ENCODE assay signal across 24 cellular contexts in genomic region chrX:130014356-130014755, GRCh38. TPM values are rescaled to one million over a fixed set of nuclear protein-coding genes. Genes with fewer than 3 reads are reported as not detected.
DNase-seq lines count a peak whose midpoint lies in the region; ATAC-seq and TF ChIP-seq lines count a peak whose summit lies in the region.
"Had no signal": no experiment of that assay in that cellular context is flagged by ENCODE, and none has a peak within 500 bp of the region (broad histone marks: within the 10 kb centered on the region; RNA-seq: fewer than 3 reads in every experiment).

No MANE protein-coding gene starts in this region.

- no peak for DNase-seq in activated naive CD4-positive, alpha-beta T cell treated with anti-CD3 and anti-CD28 coated beads, Interleukin-2, amount 10 ng/mL, durations not matched to agents 7 days and 5 days
- no peak for DNase-seq in activated naive CD4-positive, alpha-beta T cell treated with anti-CD3 and anti-CD28 coated beads, Interleukin-2, amount 50 U/mL, for 72 hours (ENCODE audit: low spot score in 2 of 2)
- DNase-seq in endothelial cell (ENCODE audit: low spot score): no peak
- DNase-seq in spleen: peak; percentile 62
- DNase-seq: BE2C; C1 segment of cervical spinal cord; CD4-positive, alpha-beta memory T cell; CD4-positive, CD25-positive, alpha-beta regulatory T cell; CD8-positive, alpha-beta memory T cell; COR-L47; DMS 273 treated with DMSO at 0.1 percent for 48 hours; DMS153; DMS53; DMS79; DND-41; EL; GDM1 had no signal

- TF ChIP-seq CTCF in endothelial cell (IDR thresholded peaks at IDR 0.05; ENCODE audit: unreplicated experiment) (no peak), spleen (IDR thresholded peaks at IDR 0.05 in 8 of 11, conservative IDR thresholded peaks at IDR 0.05 in 3 of 11) (no peak)

- 80 to 99% (median 93%) methylated on average over 1 to 13 of the region's 13 CpGs for WGBS in spleen, 5 donors

- H3K27me3 Mint-ChIP-seq in activated naive CD4-positive, alpha-beta T cell treated with anti-CD3 and anti-CD28 coated beads, Interleukin-2, amount 10 ng/mL, durations not matched to agents 7 days and 5 days: no peaks in the 10 kb centered on the region
- H3K27me3 Mint-ChIP-seq in endothelial cell (ENCODE audit: unreplicated experiment): peaks cover 4% of the 10 kb centered on the region
- H3K27me3 Mint-ChIP-seq: CD4-positive, alpha-beta memory T cell; CD4-positive, CD25-positive, alpha-beta regulatory T cell had no signal

- H3K9me3 Mint-ChIP-seq in activated naive CD4-positive, alpha-beta T cell treated with anti-CD3 and anti-CD28 coated beads, Interleukin-2, amount 10 ng/mL, durations not matched to agents 7 days and 5 days: no peaks in the 10 kb centered on the region
- H3K9me3 Mint-ChIP-seq in activated naive CD4-positive, alpha-beta T cell treated with anti-CD3 and anti-CD28 coated beads, Interleukin-2, amount 50 U/mL, for 72 hours: no peaks in the 10 kb centered on the region
- no peaks in the 10 kb centered on the region for H3K9me3 Mint-ChIP-seq in endothelial cell (ENCODE audit: unreplicated experiment)
- H3K9me3 Mint-ChIP-seq: CD14-positive monocyte; CD4-positive, alpha-beta memory T cell; CD4-positive, CD25-positive, alpha-beta regulatory T cell; CD8-positive, alpha-beta memory T cell had no signal

- no peak for TF ChIP-seq POLR2A in spleen (IDR thresholded peaks at IDR 0.05)

- intact Hi-C loops in spleen (cut with DNase I; ENCODE audit: low total_unique reads): no loop called here

- no peaks in the 10 kb centered on the region for H3K27me3 ChIP-seq in spleen (replicated peaks in 1 of 7)
- H3K27me3 ChIP-seq: BE2C had no signal

- no peak overlapping the region for H3K4me3 ChIP-seq in spleen
- H3K4me3 ChIP-seq: A549, BLaER1, GM12878 had no signal

- no peaks in the 10 kb centered on the region for H3K4me1 Mint-ChIP-seq in activated naive CD4-positive, alpha-beta T cell treated with anti-CD3 and anti-CD28 coated beads, Interleukin-2, amount 10 ng/mL, durations not matched to agents 7 days and 5 days
- peaks cover 25% of the 10 kb centered on the region for H3K4me1 Mint-ChIP-seq in endothelial cell (ENCODE audit: unreplicated experiment)
- H3K4me1 Mint-ChIP-seq: CD8-positive, alpha-beta memory T cell had no signal

- H3K36me3 Mint-ChIP-seq in activated naive CD4-positive, alpha-beta T cell treated with anti-CD3 and anti-CD28 coated beads, Interleukin-2, amount 10 ng/mL, durations not matched to agents 7 days and 5 days: no peaks in the 10 kb centered on the region
- H3K36me3 Mint-ChIP-seq in activated naive CD4-positive, alpha-beta T cell treated with anti-CD3 and anti-CD28 coated beads, Interleukin-2, amount 50 U/mL, for 72 hours: peaks cover 0 to 5% of the 10 kb centered on the region in 2 donors
- peaks cover 22% of the 10 kb centered on the region for H3K36me3 Mint-ChIP-seq in endothelial cell (ENCODE audit: low read depth, unreplicated experiment)

- peak overlapping the region; percentile 28 for H3K27ac Mint-ChIP-seq in activated naive CD4-positive, alpha-beta T cell treated with anti-CD3 and anti-CD28 coated beads, Interleukin-2, amount 10 ng/mL, durations not matched to agents 7 days and 5 days
- H3K27ac Mint-ChIP-seq in activated naive CD4-positive, alpha-beta T cell treated with anti-CD3 and anti-CD28 coated beads, Interleukin-2, amount 50 U/mL, for 72 hours: peak overlapping the region in 1 of 2 donors; percentile 90
- H3K27ac Mint-ChIP-seq in endothelial cell (ENCODE audit: unreplicated experiment): no peak overlapping the region
- H3K27ac Mint-ChIP-seq: CD14-positive monocyte; CD4-positive, alpha-beta memory T cell had no signal

- ATAC-seq in activated naive CD4-positive, alpha-beta T cell treated with anti-CD3 and anti-CD28 coated beads, Interleukin-2, amount 50 U/mL, for 72 hours: no peak
- ATAC-seq in GM18909 (IDR thresholded peaks at IDR 0.05; ENCODE audit: poor library complexity, unreplicated experiment): no peak
- ATAC-seq in GM21526 (IDR thresholded peaks at IDR 0.05; ENCODE audit: low FRiP score, unreplicated experiment): no peak
- ATAC-seq: A549, GM12878 had no signal

- no peak overlapping the region for H3K27ac ChIP-seq in spleen
- H3K27ac ChIP-seq: 22Rv1, A549, BLaER1 had no signal

- CTCF ChIA-PET in activated naive CD4-positive, alpha-beta T cell treated with anti-CD3 and anti-CD28 coated beads, Interleukin-2, amount 10 ng/mL, durations not matched to agents 7 days and 5 days (lab: Charles Lee): no interaction called here

- H3K36me3 ChIP-seq in spleen: peaks cover 0 to 70% (median 18%) of the 10 kb centered on the region in 6 donors
- H3K36me3 ChIP-seq: BE2C had no signal

- H3K4me3 Mint-ChIP-seq in activated naive CD4-positive, alpha-beta T cell treated with anti-CD3 and anti-CD28 coated beads, Interleukin-2, amount 10 ng/mL, durations not matched to agents 7 days and 5 days: no peak overlapping the region
- H3K4me3 Mint-ChIP-seq in endothelial cell (ENCODE audit: unreplicated experiment): peak overlapping the region; percentile 4
- H3K4me3 Mint-ChIP-seq: CD14-positive monocyte; CD4-positive, alpha-beta memory T cell; CD8-positive, alpha-beta memory T cell had no signal

- H3K9me3 ChIP-seq in spleen: no peaks in the 10 kb centered on the region
- H3K9me3 ChIP-seq: A549, BE2C, BLaER1 had no signal

- peaks cover 0 to 4% (median 0%) of the 10 kb centered on the region in 6 donors for H3K4me1 ChIP-seq in spleen
- H3K4me1 ChIP-seq: A549, BE2C had no signal

RNA-seq across cellular contexts. Expression of gene BCORL1, which starts 31.9 kb away (rescaled TPM):
- 10 to 100 TPM in 1 of 2 donors, 1 to 10 TPM in 1; 5.9 to 10.0 TPM for total RNA-seq in activated naive CD4-positive, alpha-beta T cell treated with anti-CD3 and anti-CD28 coated beads, Interleukin-2, amount 50 U/mL, for 72 hours
- total RNA-seq in endothelial cell (ENCODE audit: unreplicated experiment) (34.0 TPM), spleen (10 to 100 TPM in 5 of 7 donors, 1 to 10 TPM in 2; 6.5 to 18.1 (median 16.6) TPM)
- polyA plus RNA-seq in spleen: 1 to 10 TPM in 1 of 3 donors, under 1 TPM in 2; 0.85 to 3.5 (median 0.86) TPM
